In the genomic region with DNA sequence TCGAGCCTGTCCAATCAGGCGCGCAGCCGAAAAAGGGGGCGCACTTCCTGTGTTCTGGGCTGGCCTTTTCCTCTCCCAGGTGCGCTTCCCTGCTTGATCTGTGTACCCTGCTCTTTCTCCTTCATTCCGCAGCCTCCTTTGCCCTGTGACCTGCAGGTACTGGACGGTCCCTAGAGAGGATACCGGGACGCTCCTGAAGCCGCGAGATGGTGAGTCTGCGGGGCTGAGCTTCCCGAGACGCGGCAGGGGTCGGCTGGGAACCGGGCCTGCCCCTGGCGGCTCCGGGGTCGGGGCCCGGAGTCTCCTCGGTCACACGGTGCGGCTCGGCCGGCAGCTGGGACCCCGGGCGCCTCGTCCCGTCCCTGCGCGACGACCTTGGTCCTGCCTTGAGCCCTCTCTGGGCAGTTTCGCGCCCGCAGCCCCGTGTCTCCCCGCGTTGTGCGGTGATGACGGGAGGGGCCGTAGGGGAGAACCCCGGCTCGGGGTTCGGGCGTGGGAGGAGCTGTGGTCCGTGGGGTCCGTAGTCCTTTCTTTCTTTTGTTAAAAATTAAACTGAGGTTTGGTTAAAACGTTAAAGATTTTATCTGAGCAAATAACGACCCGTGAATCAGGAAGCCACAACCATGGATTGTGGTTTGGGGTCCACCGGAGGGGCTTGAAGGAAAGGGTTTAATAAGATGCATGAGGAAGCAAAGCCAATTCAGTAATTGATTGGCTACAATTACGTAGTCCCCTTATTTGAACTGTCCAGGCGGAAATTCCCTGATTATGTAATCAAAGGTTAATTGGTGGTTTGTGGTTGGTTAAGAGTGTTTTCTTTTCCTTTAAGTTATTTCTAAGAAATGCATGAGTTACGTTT, we compare ENCODE assay signal across 8 cellular contexts.
DNase-seq lines count a peak whose midpoint lies in the region; ATAC-seq and TF ChIP-seq lines count a peak whose summit lies in the region.

No MANE protein-coding gene starts in this region.

- H3K36me3 ChIP-seq in heart left ventricle (peaks cover 0 to 31% (median 19%) of the 10 kb centered on the region in 9 donors), prostate gland (peaks cover 12 to 14% of the 10 kb centered on the region in 2 donors), vagina (peaks cover 0 to 25% of the 10 kb centered on the region in 2 donors)

- H3K4me1 Mint-ChIP-seq in activated naive CD4-positive, alpha-beta T cell treated with anti-CD3 and anti-CD28 coated beads, Interleukin-2, amount 10 ng/mL, durations not matched to agents 7 days and 5 days, result peaks cover 30% of the 10 kb centered on the region

- ATAC-seq in GM18867 (IDR thresholded peaks at IDR 0.05; ENCODE audit: unreplicated experiment), result peak; percentile 40
- peak; percentile 43 for ATAC-seq in HG03064 (IDR thresholded peaks at IDR 0.05; ENCODE audit: low read depth, unreplicated experiment)
- peak; percentile 19 to 99 (median 64) for ATAC-seq in heart left ventricle

- H3K4me1 ChIP-seq in heart left ventricle (peaks cover 0 to 21% (median 8%) of the 10 kb centered on the region in 12 donors), prostate gland (replicated peaks) (no peaks in the 10 kb centered on the region), vagina (peaks cover 18% of the 10 kb centered on the region)

- peaks cover 2% of the 10 kb centered on the region for H3K9me3 Mint-ChIP-seq in activated naive CD4-positive, alpha-beta T cell treated with anti-CD3 and anti-CD28 coated beads, Interleukin-2, amount 10 ng/mL, durations not matched to agents 7 days and 5 days

- WGBS in heart left ventricle, 4 donors, result 3% methylated on average over 43 to 56 of the region's 56 CpGs
- WGBS in prostate gland, result under 1% methylated on average over 54 of the region's 56 CpGs

- H3K4me3 ChIP-seq in AG09309 (ENCODE audit: control insufficient read depth, low read depth, low read length) (peak overlapping the region; percentile 56), heart left ventricle (peak overlapping the region; percentile 54 to 93 (median 75)), prostate gland (peak overlapping the region; percentile 73 to 89), vagina (peak overlapping the region; percentile 64 to 93)

- peak overlapping the region; percentile 85 for H3K4me3 Mint-ChIP-seq in activated naive CD4-positive, alpha-beta T cell treated with anti-CD3 and anti-CD28 coated beads, Interleukin-2, amount 10 ng/mL, durations not matched to agents 7 days and 5 days

- H3K27me3 ChIP-seq in heart left ventricle (peaks cover 0 to 5% (median 0%) of the 10 kb centered on the region in 9 donors), prostate gland (replicated peaks; ENCODE audit: insufficient read depth) (no peaks in the 10 kb centered on the region), vagina (no peaks in the 10 kb centered on the region)

- intact Hi-C loops in heart left ventricle (cut with DNase I) (loop anchor here in 2 of 10 donors (10.0 kb wide), 2 partner anchors 174 to 216 kb away; a partner anchor contains a TSS), prostate gland (cut with DNase I) (loop anchor here (5.0 kb wide), 1 partner anchor 193 kb away; a partner anchor contains a TSS), vagina (cut with DNase I) (loop anchor here (10.0 kb wide), 1 partner anchor 164 kb away; no protein-coding TSS in a partner anchor)

- DNase-seq in AG09309 (ENCODE audit: low read depth) (no peak), RPMI8226 (peak; percentile 92), heart left ventricle (peak; percentile 78 to 90 (median 84)), prostate gland (ENCODE audit: low spot score) (peak; percentile 90), vagina (ENCODE audit: extremely low spot score in 2 of 2) (peak in 1 of 2 donors; percentile 88)
- DNase-seq in activated naive CD4-positive, alpha-beta T cell treated with anti-CD3 and anti-CD28 coated beads, Interleukin-2, amount 10 ng/mL, durations not matched to agents 7 days and 5 days, result peak; percentile 88

- peaks cover 37% of the 10 kb centered on the region for H3K36me3 Mint-ChIP-seq in activated naive CD4-positive, alpha-beta T cell treated with anti-CD3 and anti-CD28 coated beads, Interleukin-2, amount 10 ng/mL, durations not matched to agents 7 days and 5 days

- H3K27me3 Mint-ChIP-seq in activated naive CD4-positive, alpha-beta T cell treated with anti-CD3 and anti-CD28 coated beads, Interleukin-2, amount 10 ng/mL, durations not matched to agents 7 days and 5 days, result peaks cover 16% of the 10 kb centered on the region

- H3K27ac ChIP-seq in heart left ventricle (peak overlapping the region in 7 of 12 donors; percentile 1 to 72 (median 57)), prostate gland (peak overlapping the region; percentile 53 to 56), vagina (peak overlapping the region; percentile 72)

- peak overlapping the region; percentile 83 for H3K27ac Mint-ChIP-seq in activated naive CD4-positive, alpha-beta T cell treated with anti-CD3 and anti-CD28 coated beads, Interleukin-2, amount 10 ng/mL, durations not matched to agents 7 days and 5 days

- TF ChIP-seq POLR2A in heart left ventricle (IDR thresholded peaks at IDR 0.05) (peak in 1 of 2 donors; percentile 12), prostate gland (IDR thresholded peaks at IDR 0.05) (no peak), vagina (IDR thresholded peaks at IDR 0.05) (no peak)

- TF ChIP-seq CTCF in AG09309 (IDR thresholded peaks at IDR 0.05; ENCODE audit: control insufficient read depth, insufficient read depth, low read depth, low read length, missing control alignments), result peak; percentile 26
- peak in 6 of 12 donors; percentile 7 to 40 (median 20) for TF ChIP-seq CTCF in heart left ventricle (IDR thresholded peaks at IDR 0.05)
- no peak for TF ChIP-seq CTCF in prostate gland (IDR thresholded peaks at IDR 0.05)
- TF ChIP-seq CTCF in vagina (IDR thresholded peaks at IDR 0.05), result no peak

- H3K9me3 ChIP-seq in heart left ventricle, result no peaks in the 10 kb centered on the region
- H3K9me3 ChIP-seq in prostate gland, result no peaks in the 10 kb centered on the region
- no peaks in the 10 kb centered on the region for H3K9me3 ChIP-seq in vagina

- CTCF ChIA-PET in activated naive CD4-positive, alpha-beta T cell treated with anti-CD3 and anti-CD28 coated beads, Interleukin-2, amount 10 ng/mL, durations not matched to agents 7 days and 5 days (lab: Charles Lee), result no interaction called here
